Comparison of ENCODE assay signal across 14 cellular contexts in genomic region chr2:216507220-216508143, GRCh38. TPM values are rescaled to one million over a fixed set of nuclear protein-coding genes. Genes with fewer than 3 reads are reported as not detected.
DNase-seq lines count a peak whose midpoint lies in the region.
"Had no signal": no experiment of that assay in that cellular context is flagged by ENCODE, and none has a peak within 500 bp of the region (broad histone marks: within the 10 kb centered on the region; RNA-seq: fewer than 3 reads in every experiment).

No MANE protein-coding gene starts in this region.

- in situ Hi-C loops in SK-MEL-5 (cut with HindIII; ENCODE audit: low pct_unique_long_range_greater_than_20kb, low sequenced_read_pairs) = loop anchor here (25.0 kb wide), 1 partner anchor 155 kb away; no protein-coding TSS in a partner anchor

- H3K36me3 ChIP-seq in mesodermal cell (ENCODE audit: control insufficient read depth, insufficient read depth, low read length) = peaks cover 60% of the 10 kb centered on the region

- WGBS in mesodermal cell (ENCODE audit: insufficient coverage in 2 of 2), 2 experiments = 83% methylated on average over 2 of the region's 5 CpGs; no CpG with 5 or more reads in 1 of the 2 experiments

- peak overlapping the region; percentile 23 for H3K27ac ChIP-seq in mesodermal cell (ENCODE audit: low read depth, low read length, severe bottlenecking)
- H3K27ac ChIP-seq: esophagus muscularis mucosa had no signal

- no peaks in the 10 kb centered on the region for H3K9me3 ChIP-seq in mesodermal cell (ENCODE audit: control insufficient read depth, low read length)
- H3K9me3 ChIP-seq: esophagus muscularis mucosa had no signal

- H3K4me1 ChIP-seq in mesodermal cell (ENCODE audit: control insufficient read depth, insufficient read depth, low read length, poor library complexity, severe bottlenecking) = no peaks in the 10 kb centered on the region

- DNase-seq in DMS53 (lab: John Stamatoyannopoulos, UW) (peak; percentile 10), DMS53 treated with DMSO at 0.1 percent for 48 hours (lab: John Stamatoyannopoulos, UW; ENCODE audit: unreplicated experiment) (no peak), ELF-1 (ENCODE audit: low read depth, low spot score) (peak; percentile 44), SK-MEL-5 (ENCODE audit: low read depth, low spot score) (peak; percentile 30), NCI-H1417 treated with DMSO at 0.1 percent for 48 hours (lab: John Stamatoyannopoulos, UW) (no peak), NCI-H2081 (lab: John Stamatoyannopoulos, UW) (no peak), NCI-H345 (lab: John Stamatoyannopoulos, UW) (no peak)
- DNase-seq: activated naive CD8-positive, alpha-beta T cell treated with anti-CD3 and anti-CD28 coated beads, Interleukin-2, amount 10 ng/mL, durations not matched to agents 7 days and 5 days; COR-L47; NCI-H1417; NCI-H524; T-helper 9 cell had no signal

- no peak overlapping the region for H3K4me3 ChIP-seq in mesodermal cell (ENCODE audit: extremely low read depth, insufficient read depth, low read length, poor library complexity, severe bottlenecking)
- H3K4me3 ChIP-seq: esophagus muscularis mucosa had no signal

RNA-seq across cellular contexts. Expression of gene RPL37A, which starts 8.8 kb away (rescaled TPM):
- total RNA-seq in SK-MEL-5 (2014; rRNA removed; shearing (Covaris generic)) = 3,239 and 3,688 TPM in 2 replicates
- polyA plus RNA-seq in SK-MEL-5 (2015; cell fraction: cytosol; rRNA removed) = 859 and 1,534 TPM in 2 replicates
- 289 and 331 TPM in 2 replicates for polyA plus RNA-seq in SK-MEL-5 (2015; cell fraction: nucleus; rRNA removed)
- polyA plus RNA-seq in mesodermal cell (2013, experiment 1 of 2) = 2,301 TPM
- polyA plus RNA-seq in mesodermal cell (2013, experiment 2 of 2) = 2,230 TPM

Comparison
In these comparisons a context has a peak if more than half of its experiments do, and no peak if none do; other contexts are left out.
1. DNase-seq: peak in DMS53 (single experiment), ELF-1 (single experiment) and SK-MEL-5 (single experiment); none in DMS53 treated with DMSO at 0.1 percent for 48 hours (single experiment), NCI-H1417 treated with DMSO at 0.1 percent for 48 hours (single experiment), NCI-H2081 (0 of 2) and NCI-H345 (single experiment).